ENCODE assay signal across 8 cellular contexts in the genomic region with DNA sequence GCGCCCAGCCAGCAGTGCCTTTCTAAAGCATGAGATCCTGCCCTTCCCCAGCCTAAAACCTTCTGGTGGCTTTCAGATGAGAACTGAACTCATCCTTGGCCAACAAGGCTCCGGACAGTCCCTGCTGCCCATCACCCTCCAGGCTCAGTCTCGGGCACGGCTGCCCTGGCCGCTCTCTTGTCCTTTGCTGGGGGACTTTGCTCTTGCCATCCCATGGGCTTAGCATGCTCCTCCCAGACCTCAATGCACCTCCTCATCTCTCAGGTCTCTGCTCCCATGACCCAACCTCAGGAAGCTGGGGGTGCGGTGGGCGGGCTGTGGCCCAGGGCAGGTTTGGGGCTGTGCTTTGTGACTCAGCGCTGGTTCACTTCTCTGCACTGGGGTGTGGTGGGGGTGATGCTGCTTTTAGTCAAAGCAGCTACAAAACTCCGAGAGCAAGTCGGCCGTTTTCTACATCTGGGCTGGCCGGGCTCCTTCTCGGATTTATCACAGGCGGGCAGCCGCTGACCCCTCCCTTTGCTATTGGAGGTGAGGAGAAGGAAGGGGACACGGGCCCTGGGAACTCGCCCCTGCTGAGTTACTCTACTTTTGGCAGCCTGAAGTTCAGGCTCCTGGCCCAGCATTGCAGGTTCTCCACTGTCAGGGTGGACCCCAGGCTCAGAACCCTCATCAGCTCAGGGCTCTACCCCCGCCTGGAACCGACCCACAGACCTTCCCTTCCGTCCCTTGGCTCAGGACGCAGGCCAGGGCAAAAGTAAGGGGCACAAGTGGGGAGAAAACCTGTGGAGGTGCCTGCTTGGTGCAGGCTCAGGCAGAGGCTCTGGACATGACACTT.
DNase-seq lines count a peak whose midpoint lies in the region; ATAC-seq, FAIRE-seq and TF ChIP-seq lines count a peak whose summit lies in the region.

No MANE protein-coding gene starts in this region.

- H3K36me3 ChIP-seq in small intestine (ENCODE audit: control insufficient read depth in 2 of 2, insufficient read depth in 2 of 2, low read length in 2 of 2) (no peaks in the 10 kb centered on the region), mesendoderm (ENCODE audit: control insufficient read depth, insufficient read depth, low read length) (no peaks in the 10 kb centered on the region)

- H2BK15ac ChIP-seq in mesendoderm (replicated peaks; ENCODE audit: low read depth) = no peak overlapping the region

- H3K9me3 ChIP-seq in small intestine (ENCODE audit: control insufficient read depth, low read depth) = no peaks in the 10 kb centered on the region

- no peak for FAIRE-seq in small intestine (lab: Jason Lieb, UNC)

- peak overlapping the region; percentile 95 for H3K27ac Mint-ChIP-seq in activated naive CD8-positive, alpha-beta T cell

- H3K79me2 ChIP-seq in mesendoderm (ENCODE audit: control insufficient read depth, insufficient read depth, low read length) = no peaks in the 10 kb centered on the region

- H3K4me2 ChIP-seq in mesendoderm (ENCODE audit: low read length) = no peak overlapping the region

- ATAC-seq in GM21717 (IDR thresholded peaks at IDR 0.05; ENCODE audit: unreplicated experiment) (peak; percentile 36), SK-N-SH treated with all-trans-retinoic acid at 6 μM for 48 hours (peak; percentile 53)

- peak; percentile 36 for DNase-seq in small intestine
- no peak for DNase-seq in mesendoderm
- no peak for DNase-seq in NCI-H1436 treated with DMSO at 0.1 percent for 48 hours (lab: John Stamatoyannopoulos, UW)
- no peak for DNase-seq in COLO668 (lab: John Stamatoyannopoulos, UW; ENCODE audit: unreplicated experiment)
- no peak for DNase-seq in coronary artery (ENCODE audit: low spot score)

- no peak overlapping the region for H3K18ac ChIP-seq in mesendoderm (ENCODE audit: low read length)

- H3K27ac ChIP-seq in small intestine (ENCODE audit: low read depth in 1 of 2, low read length in 1 of 2) (peak overlapping the region in 1 of 2 donors; percentile 57), mesendoderm (ENCODE audit: low read depth, low read length) (no peak overlapping the region), coronary artery (no peak overlapping the region)

- no peak overlapping the region for H3K4me3 ChIP-seq in small intestine (ENCODE audit: low read depth in 1 of 2, low read length in 2 of 2)
- no peak overlapping the region for H3K4me3 ChIP-seq in mesendoderm (ENCODE audit: low read length)
- no peak overlapping the region for H3K4me3 ChIP-seq in coronary artery

- H3K56ac ChIP-seq in mesendoderm (ENCODE audit: low read length) = no peak overlapping the region

- H3K27me3 ChIP-seq in small intestine (ENCODE audit: control insufficient read depth in 2 of 2, insufficient read depth in 2 of 2, low read length in 2 of 2) (no peaks in the 10 kb centered on the region), mesendoderm (ENCODE audit: insufficient read depth, low read length, poor library complexity) (no peaks in the 10 kb centered on the region)

- 38 to 63% (median 43%) methylated on average over 21 of the region's 21 CpGs for whole genome bisulfite sequencing in small intestine, 3 donors
- WGBS in mesendoderm (ENCODE audit: extremely low coverage, insufficient coverage, low lambda C conversion rate) = no CpG with 5 or more reads among the region's 21 CpGs

- no peak for TF ChIP-seq CTCF in coronary artery (IDR thresholded peaks at IDR 0.05)

- peaks cover 52% of the 10 kb centered on the region for H3K4me1 Mint-ChIP-seq in activated naive CD8-positive, alpha-beta T cell (ENCODE audit: low read depth)

- no peak overlapping the region for H3K4ac ChIP-seq in mesendoderm (ENCODE audit: low read depth, low read length)

- no peak overlapping the region for H2BK5ac ChIP-seq in mesendoderm (ENCODE audit: low read length)

- no peak overlapping the region for H4K5ac ChIP-seq in mesendoderm (ENCODE audit: low read length)

- peak overlapping the region; percentile 84 for H3K4me3 Mint-ChIP-seq in activated naive CD8-positive, alpha-beta T cell

- peaks cover 10% of the 10 kb centered on the region for H3K27me3 Mint-ChIP-seq in activated naive CD8-positive, alpha-beta T cell

- H3K36me3 Mint-ChIP-seq in activated naive CD8-positive, alpha-beta T cell = peaks cover 2% of the 10 kb centered on the region

- H2BK120ac ChIP-seq in mesendoderm (ENCODE audit: low read depth, low read length) = no peak overlapping the region

- no peak overlapping the region for H3K23ac ChIP-seq in mesendoderm (ENCODE audit: low read length)

- no peaks in the 10 kb centered on the region for H3K9me3 Mint-ChIP-seq in activated naive CD8-positive, alpha-beta T cell (ENCODE audit: low read depth)

- no peak overlapping the region for H3K9ac ChIP-seq in mesendoderm (ENCODE audit: low read length)

- no peaks in the 10 kb centered on the region for H3K79me1 ChIP-seq in mesendoderm (ENCODE audit: low read length)

- H3K4me1 ChIP-seq in small intestine (ENCODE audit: control insufficient read depth in 2 of 2, insufficient read depth in 1 of 2, low read depth in 1 of 2, low read length in 1 of 2) = peaks cover 2 to 10% of the 10 kb centered on the region in 2 donors
- H3K4me1 ChIP-seq in mesendoderm (ENCODE audit: control insufficient read depth, low read depth, low read length) = peaks cover 3% of the 10 kb centered on the region

- H4K8ac ChIP-seq in mesendoderm (ENCODE audit: low read depth, low read length) = no peak overlapping the region

- no peak overlapping the region for H2AK5ac ChIP-seq in mesendoderm (ENCODE audit: low read length)

TF ChIP-seq in SK-N-SH treated with all-trans-retinoic acid at 6 μM for 48 hours, 23 proteins besides CTCF, POLR2A, EP300 and RAD21:
- TF ChIP-seq ZFP3 (CRISPR knock-in tag; IDR thresholded peaks at IDR 0.05) (no peak), TSHZ2 (CRISPR knock-in tag; IDR thresholded peaks at IDR 0.05) (no peak), ZNF70 (CRISPR knock-in tag; IDR thresholded peaks at IDR 0.05) (no peak), ESRRG (CRISPR knock-in tag; IDR thresholded peaks at IDR 0.05) (no peak)
